8 cellular contexts compared by ENCODE assay signal in genomic region chr4:8198906-8199593, GRCh38. TPM values are rescaled to one million over a fixed set of nuclear protein-coding genes. Genes with fewer than 3 reads are reported as not detected.
DNase-seq lines count a peak whose midpoint lies in the region; ATAC-seq and TF ChIP-seq lines count a peak whose summit lies in the region.

Gene SH3TC1, plus strand, starts transcription at chr4:8199290. Its CDS starts 5,905 bp downstream, at chr4:8205195.

- H3K4me2 ChIP-seq in BLaER1 treated with 17β-estradiol and CSF1 and Interleukin-3, amounts not matched to agents 10 nM and 100 nM: peak within 1 kb of the TSS; percentile 92 to 100 (median 99)

- 70 to 86% methylated on average over 2 of the region's 32 CpGs for WGBS in gastroesophageal sphincter (ENCODE audit: low coverage in 1 of 2), 2 donors

- peak within 1 kb of the TSS; percentile 77 to 92 (median 86) for H3K27ac ChIP-seq in BLaER1 treated with 17β-estradiol and CSF1 and Interleukin-3, amounts not matched to agents 10 nM and 100 nM
- peak within 1 kb of the TSS; percentile 96 for H3K27ac ChIP-seq in RWPE1
- H3K27ac ChIP-seq in gastroesophageal sphincter: peak within 1 kb of the TSS; percentile 1 to 80 (median 76)
- peak within 1 kb of the TSS; percentile 31 to 46 for H3K27ac ChIP-seq in tibial artery

- H3K27me3 ChIP-seq in BLaER1 treated with 17β-estradiol and CSF1 and Interleukin-3, amounts not matched to agents 10 nM and 100 nM: peaks cover 8 to 20% (median 18%) of the 10 kb centered on the region in 11 experiments; a peak in 20 of 22 replicates
- H3K27me3 ChIP-seq in gastroesophageal sphincter (no peaks in the 10 kb centered on the region), tibial artery (peaks cover 0 to 5% of the 10 kb centered on the region in 2 donors)

- peak within 1 kb of the TSS; percentile 71 to 97 (median 84) for H3K9ac ChIP-seq in BLaER1 treated with 17β-estradiol and CSF1 and Interleukin-3, amounts not matched to agents 10 nM and 100 nM

- H4K20me1 ChIP-seq in BLaER1 treated with 17β-estradiol and CSF1 and Interleukin-3, amounts not matched to agents 10 nM and 100 nM: peaks cover 16 to 35% (median 26%) of the 10 kb centered on the region in 11 experiments; a peak in 20 of 22 replicates

- peaks cover 29% of the 10 kb centered on the region for H3K4me1 Mint-ChIP-seq in osteocyte (ENCODE audit: unreplicated experiment)

- TF ChIP-seq CTCF in RWPE1 (conservative IDR thresholded peaks at IDR 0.05; ENCODE audit: low read depth): no peak
- no peak for TF ChIP-seq CTCF in gastroesophageal sphincter (IDR thresholded peaks at IDR 0.05)
- no peak for TF ChIP-seq CTCF in osteocyte (IDR thresholded peaks at IDR 0.05)
- no peak for TF ChIP-seq CTCF in tibial artery (IDR thresholded peaks at IDR 0.05)

- peak; percentile 90 for DNase-seq in GM19238 (ENCODE audit: insufficient read length, low spot score)
- DNase-seq in RWPE1 (ENCODE audit: low spot score): peak; percentile 91
- DNase-seq in activated naive CD4-positive, alpha-beta T cell treated with Interleukin-2 at 50 U/mL for 16 hours: peak; percentile 69
- peak; percentile 95 for DNase-seq in osteocyte (ENCODE audit: extremely low spot score, unreplicated experiment)
- DNase-seq in tibial artery: peak; percentile 85 to 89

- H3K36me3 ChIP-seq in BLaER1 treated with 17β-estradiol and CSF1 and Interleukin-3, amounts not matched to agents 10 nM and 100 nM: peaks cover 0 to 26% (median 0%) of the 10 kb centered on the region in 11 experiments; a peak in 4 of 22 replicates
- H3K36me3 ChIP-seq in gastroesophageal sphincter (no peaks in the 10 kb centered on the region), tibial artery (no peaks in the 10 kb centered on the region)

- H3K9me3 Mint-ChIP-seq in osteocyte (ENCODE audit: unreplicated experiment): no peaks in the 10 kb centered on the region

- intact Hi-C loops in tibial artery (cut with DNase I; ENCODE audit: low total_unique reads): no loop called here

- TF ChIP-seq EP300 in gastroesophageal sphincter (IDR thresholded peaks at IDR 0.05): no peak

- no peaks in the 10 kb centered on the region for H3K36me3 Mint-ChIP-seq in osteocyte (ENCODE audit: unreplicated experiment)

- peak within 1 kb of the TSS; percentile 62 to 94 (median 77) for H3K4me3 ChIP-seq in BLaER1 treated with 17β-estradiol and CSF1 and Interleukin-3, amounts not matched to agents 10 nM and 100 nM
- H3K4me3 ChIP-seq in gastroesophageal sphincter (peak within 1 kb of the TSS; percentile 3 to 50), tibial artery (peak within 1 kb of the TSS; percentile 38 to 48)

- H3K4me3 Mint-ChIP-seq in osteocyte (ENCODE audit: unreplicated experiment): no peak within 1 kb of the TSS

- POLR2A ChIA-PET in RWPE1 (lab: Yijun Ruan, JAX; ENCODE audit: low non-redundant PET): no interaction called here

- peak; percentile 63 to 66 for TF ChIP-seq POLR2A in gastroesophageal sphincter (IDR thresholded peaks at IDR 0.05)

- peak within 1 kb of the TSS; percentile 82 for H3K27ac Mint-ChIP-seq in osteocyte (ENCODE audit: unreplicated experiment)

- no peaks in the 10 kb centered on the region for H3K9me3 ChIP-seq in BLaER1 treated with 17β-estradiol and CSF1 and Interleukin-3, amounts not matched to agents 10 nM and 100 nM (replicated peaks in 1 of 11)
- no peaks in the 10 kb centered on the region for H3K9me3 ChIP-seq in gastroesophageal sphincter
- H3K9me3 ChIP-seq in tibial artery: no peaks in the 10 kb centered on the region

- CTCF ChIA-PET in RWPE1 (lab: Yijun Ruan, JAX): interaction anchor here (0.5 to 3.5 kb wide), 2 partner anchors 20 to 22 kb away, joined by 3 to 21 read pairs; no protein-coding TSS in a partner anchor

- peaks cover 70 to 100% (median 99%) of the 10 kb centered on the region in 10 experiments for H3K4me1 ChIP-seq in BLaER1 treated with 17β-estradiol and CSF1 and Interleukin-3, amounts not matched to agents 10 nM and 100 nM
- H3K4me1 ChIP-seq in gastroesophageal sphincter (peaks cover 0 to 54% (median 16%) of the 10 kb centered on the region in 3 donors), tibial artery (peaks cover 0 to 29% (median 9%) of the 10 kb centered on the region in 4 donors)

- peaks cover 12% of the 10 kb centered on the region for H3K27me3 Mint-ChIP-seq in osteocyte (ENCODE audit: unreplicated experiment)

- ATAC-seq in HG03378 (IDR thresholded peaks at IDR 0.05; ENCODE audit: unreplicated experiment): peak; percentile 64
- ATAC-seq in gastroesophageal sphincter: peak; percentile 90

RNA-seq across cellular contexts. Expression of gene SH3TC1, which starts in this region (rescaled TPM):
- 10 to 100 TPM in 3 of 4 donors, 1 to 10 TPM in 1; 9.6 to 12.9 (median 12.6) TPM for total RNA-seq in gastroesophageal sphincter
- 0.70 and 1.6 TPM in 2 replicates for total RNA-seq in osteocyte

Comparison
In these comparisons a context has a peak if more than half of its experiments do, and no peak if none do; other contexts are left out.
1. Peak in every context shown above with its lines: DNase-seq, ATAC-seq, H3K4me3 ChIP-seq and H3K27ac ChIP-seq.
2. H3K27ac ChIP-seq: peak in every context shown above with its lines; median percentile 96 in RWPE1; 86 in BLaER1 treated with 17β-estradiol and CSF1 and Interleukin-3, amounts not matched to agents 10 nM and 100 nM; 76 in gastroesophageal sphincter; 38 in tibial artery.
3. H3K4me3 ChIP-seq: peak in every context shown above with its lines; median percentile 77 in BLaER1 treated with 17β-estradiol and CSF1 and Interleukin-3, amounts not matched to agents 10 nM and 100 nM; 43 in tibial artery; 26 in gastroesophageal sphincter.